Comparison of ENCODE assay signal across 8 cellular contexts in genomic region chr16:66270333-66270927, GRCh38.
A peak's percentile ranks its signal among the peaks of the same experiment; 100 is the strongest.
DNase-seq lines count a peak whose midpoint lies in the region; ATAC-seq, FAIRE-seq and TF ChIP-seq lines count a peak whose summit lies in the region.

No MANE protein-coding gene starts in this region.

- no peak for TF ChIP-seq POLR2A in tibial nerve (IDR thresholded peaks at IDR 0.05)

- DNase-seq in HPDE6-E6E7 (ENCODE audit: extremely low spot score) (peak; percentile 78), RCC 7860 (ENCODE audit: low spot score) (peak; percentile 23), foreskin keratinocyte (no peak), nucleus accumbens (lab: John Stamatoyannopoulos, UW) (peak in 44 of 56 donors; percentile 17 to 75 (median 45)), tibial nerve (ENCODE audit: low spot score in 2 of 2) (peak; percentile 45 to 53)
- DNase-seq in activated T-helper 9 cell treated with anti-CD3 and anti-CD28 coated beads, Interleukin-2, amount 50 U/mL, for 16 hours (ENCODE audit: low read depth): peak; percentile 34

- no peaks in the 10 kb centered on the region for H3K79me2 ChIP-seq in ACC112 (ENCODE audit: control insufficient read depth, insufficient read depth, low read length, unreplicated experiment)

- no peaks in the 10 kb centered on the region for H3K9me3 ChIP-seq in tibial nerve

- H3K27ac ChIP-seq in ACC112 (ENCODE audit: low read depth, low read length): peak overlapping the region; percentile 52
- H3K27ac ChIP-seq in foreskin keratinocyte: no peak overlapping the region
- peak overlapping the region in 2 of 4 donors; percentile 74 to 78 for H3K27ac ChIP-seq in tibial nerve

- no peak for FAIRE-seq in RCC 7860 (lab: Jason Lieb, UNC)

- H3K4me1 ChIP-seq in ACC112 (ENCODE audit: control insufficient read depth, insufficient read depth, low read length, unreplicated experiment) (peaks cover 32% of the 10 kb centered on the region), foreskin keratinocyte (peaks cover 10% of the 10 kb centered on the region), tibial nerve (peaks cover 0 to 61% (median 11%) of the 10 kb centered on the region in 4 donors)

- H3K36me3 ChIP-seq in ACC112 (ENCODE audit: insufficient read depth, low read length) (no peaks in the 10 kb centered on the region), tibial nerve (no peaks in the 10 kb centered on the region)

- no peak for TF ChIP-seq EP300 in tibial nerve (IDR thresholded peaks at IDR 0.05)

- peak overlapping the region; percentile 84 for H3K4me3 ChIP-seq in ACC112 (ENCODE audit: low read depth, low read length)
- peak overlapping the region in 3 of 4 donors; percentile 20 to 47 (median 20) for H3K4me3 ChIP-seq in tibial nerve

- no peaks in the 10 kb centered on the region for H3K27me3 ChIP-seq in ACC112 (ENCODE audit: insufficient read depth, low read length)
- H3K27me3 ChIP-seq in foreskin keratinocyte: no peaks in the 10 kb centered on the region
- H3K27me3 ChIP-seq in tibial nerve: no peaks in the 10 kb centered on the region

- H2AFZ ChIP-seq in ACC112 (ENCODE audit: low read length, unreplicated experiment): peak overlapping the region; percentile 91

- WGBS in tibial nerve, 2 donors: 7 to 8% methylated on average over 46 to 48 of the region's 48 CpGs

- peak; percentile 63 for ATAC-seq in GM18519 (IDR thresholded peaks at IDR 0.05; ENCODE audit: low FRiP score, unreplicated experiment)
- ATAC-seq in foreskin keratinocyte: peak; percentile 70

- TF ChIP-seq CTCF in foreskin keratinocyte (conservative IDR thresholded peaks at IDR 0.05) (peak; percentile 94), tibial nerve (IDR thresholded peaks at IDR 0.05) (peak; percentile 94 to 99 (median 98))

Comparison
In these comparisons a context has a peak if more than half of its experiments do, and no peak if none do; other contexts are left out.
1. DNase-seq: peak in HPDE6-E6E7 (single experiment), RCC 7860 (single experiment), activated T-helper 9 cell treated with anti-CD3 and anti-CD28 coated beads, Interleukin-2, amount 50 U/mL, for 16 hours (single experiment), nucleus accumbens (44 of 56) and tibial nerve (2 of 2); none in foreskin keratinocyte (0 of 2).